Comparison of ENCODE assay signal across 13 cellular contexts in the genomic region with DNA sequence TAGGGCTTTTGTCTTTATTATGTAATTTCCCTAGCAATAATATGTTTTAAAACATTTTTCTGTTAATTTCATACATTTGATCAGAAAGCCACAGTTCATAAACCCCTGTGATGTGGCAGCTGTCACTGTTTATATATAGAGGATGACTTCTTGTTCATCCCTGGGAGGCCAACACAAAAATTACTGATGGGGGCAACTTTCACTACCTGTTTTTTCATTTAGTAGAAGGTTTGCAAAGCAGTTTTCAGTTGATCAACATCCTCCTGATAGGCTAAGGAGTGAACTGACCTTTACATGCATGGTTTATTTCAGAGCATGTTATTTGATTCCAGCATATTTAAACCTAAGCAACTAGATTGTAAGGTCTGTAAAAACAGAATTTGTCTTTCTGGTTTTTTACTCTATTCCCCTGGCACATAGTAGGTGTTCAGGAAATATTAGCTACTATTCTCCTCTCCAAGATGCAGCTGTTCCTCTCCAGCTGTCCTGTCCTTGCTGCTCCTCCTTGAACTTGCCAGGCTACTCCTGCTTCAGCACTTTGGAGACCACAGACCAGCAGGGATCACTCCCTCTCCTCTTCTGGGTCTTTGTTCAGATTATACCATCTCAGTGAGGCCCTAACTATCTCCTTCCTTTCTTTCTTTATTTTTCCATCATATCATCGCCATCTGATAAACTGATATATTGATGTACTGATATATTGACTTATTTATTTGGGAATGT. TPM values are rescaled to one million over a fixed set of nuclear protein-coding genes. Genes with fewer than 3 reads are reported as not detected.
DNase-seq lines count a peak whose midpoint lies in the region; ATAC-seq, FAIRE-seq and TF ChIP-seq lines count a peak whose summit lies in the region.
"Had no signal": no experiment of that assay in that cellular context is flagged by ENCODE, and none has a peak within 500 bp of the region (broad histone marks: within the 10 kb centered on the region; RNA-seq: fewer than 3 reads in every experiment).

No MANE protein-coding gene starts in this region.

- in situ Hi-C loops in GM12878 (cut with MboI) = no loop called here

- H3K4me1 ChIP-seq in GM12878 (ENCODE audit: control insufficient read depth, insufficient read depth, low read length) = peaks cover 4% of the 10 kb centered on the region; the same call in 1 of the 2 replicates
- no peaks in the 10 kb centered on the region for H3K4me1 ChIP-seq in BE2C

- WGBS in GM12878 (ENCODE audit: insufficient coverage, insufficient replicate concordance, low lambda C conversion rate, missing lambda C conversion rate) = 44% methylated on average over 1 of the region's 1 CpG

- H3K9me3 ChIP-seq in GM12878 (replicated peaks; ENCODE audit: control insufficient read depth, insufficient read depth, low read length) (no peaks in the 10 kb centered on the region), BE2C (no peaks in the 10 kb centered on the region)
- H3K9me3 ChIP-seq: testis had no signal

- no peak overlapping the region for H3K27ac ChIP-seq in GM12878 (ENCODE audit: control insufficient read depth, insufficient read depth)
- H3K27ac ChIP-seq: testis, WERI-Rb-1 had no signal

- DNase-seq in GM12878 (ENCODE audit: low read depth, low spot score) (no peak), BE2C (no peak), medulla oblongata (ENCODE audit: extremely low spot score) (no peak), left colon (no peak), NCI-H2029 (lab: John Stamatoyannopoulos, UW) (no peak)
- DNase-seq: activated T-cell treated with anti-CD3 and anti-CD28 coated beads, Interleukin-2, amount 50 U/mL, for 72 hours; NCI-H1092; PC-3; testis; WERI-Rb-1 had no signal

- RAD21 ChIA-PET in GM12878 (lab: Charles Lee; ENCODE audit: unreplicated experiment) = interaction anchor here (0.9 to 2.1 kb wide), 6 partner anchors 9 to 309 kb away, joined by 3 to 11 read pairs (median 4); no protein-coding TSS in a partner anchor

- CTCF ChIA-PET in GM12878 (lab: Yijun Ruan, JAX) = interaction anchor here (0.9 to 2.6 kb wide), 5 partner anchors 9 to 413 kb away, joined by 3 to 7 read pairs (median 4); no protein-coding TSS in a partner anchor

- H3K4me3 ChIP-seq in GM12878 (no peak overlapping the region), BE2C (ENCODE audit: low read depth, low read length) (no peak overlapping the region)
- H3K4me3 ChIP-seq: testis had no signal

- H3K27me3 ChIP-seq in GM12878 (replicated peaks in 1 of 2; ENCODE audit: control insufficient read depth in 2 of 2, insufficient read depth in 2 of 2, low read length in 1 of 2) (no peaks in the 10 kb centered on the region), BE2C (no peaks in the 10 kb centered on the region)
- H3K27me3 ChIP-seq: testis had no signal

- no TSS peak for BruUV-seq in GM12878 (replicated peaks; lab: Mats Ljungman, UMichigan)

- TF ChIP-seq EP300 in GM12878 (IDR thresholded peaks at IDR 0.05; ENCODE audit: borderline replicate concordance in 1 of 2, control insufficient read depth in 1 of 2, low read depth in 2 of 2, low read length in 2 of 2) = no peak

- no peak overlapping the region for H3K9ac ChIP-seq in GM12878 (ENCODE audit: control insufficient read depth, insufficient read depth, low read length)

- H2AFZ ChIP-seq in GM12878 (ENCODE audit: control insufficient read depth, low read depth, low read length) = no peak overlapping the region

- H3K79me2 ChIP-seq in GM12878 (ENCODE audit: control insufficient read depth, insufficient read depth, low read length) = no peaks in the 10 kb centered on the region

- TF ChIP-seq RAD21 in GM12878 (IDR thresholded peaks at IDR 0.05; ENCODE audit: insufficient read depth, low read depth, low read length) = no peak

- SMC1A ChIA-PET in GM12878 (lab: Charles Lee; ENCODE audit: uncharacterized antibody, unreplicated experiment) = interaction anchor here (0.7 to 5.1 kb wide), 4 partner anchors 10 to 297 kb away, joined by 3 to 36 read pairs (median 14); no protein-coding TSS in a partner anchor

- H4K20me1 ChIP-seq in GM12878 (ENCODE audit: control insufficient read depth, insufficient read depth) = no peaks in the 10 kb centered on the region

- FAIRE-seq in GM12878 (lab: Jason Lieb, UNC) = no peak

- TF ChIP-seq CTCF in GM12878 (IDR thresholded peaks at IDR 0.05 in 2 of 3, conservative IDR thresholded peaks at IDR 0.05 in 1 of 3; ENCODE audit: control insufficient read depth in 2 of 3, extremely low read depth in 1 of 3, insufficient read depth in 1 of 3, low read depth in 3 of 3, low read length in 3 of 3) = no peak
- TF ChIP-seq CTCF in BE2C (IDR thresholded peaks at IDR 0.05; ENCODE audit: low read depth, low read length) = no peak

- no peak for TF ChIP-seq POLR2A in GM12878 (IDR thresholded peaks at IDR 0.05; ENCODE audit: low read depth, low read length)

- ATAC-seq in GM18508 (IDR thresholded peaks at IDR 0.05; ENCODE audit: insufficient read depth, unreplicated experiment) (peak; percentile 88), GM21529 (IDR thresholded peaks at IDR 0.05; ENCODE audit: unreplicated experiment) (peak; percentile 75), HG03196 (IDR thresholded peaks at IDR 0.05; ENCODE audit: unreplicated experiment) (peak; percentile 84), GM12878 (peak; percentile 82), left colon (no peak)
- ATAC-seq: activated T-cell treated with anti-CD3 and anti-CD28 coated beads, Interleukin-2, amount 50 U/mL, for 72 hours; PC-3 had no signal

- H3K36me3 ChIP-seq in GM12878 (ENCODE audit: control insufficient read depth in 2 of 2, insufficient read depth in 2 of 2, low read length in 1 of 2) = no peaks in the 10 kb centered on the region
- no peaks in the 10 kb centered on the region for H3K36me3 ChIP-seq in BE2C
- H3K36me3 ChIP-seq: WERI-Rb-1 had no signal

- no peak overlapping the region for H3K4me2 ChIP-seq in GM12878 (ENCODE audit: control insufficient read depth, insufficient read depth)

- intact Hi-C loops in GM12878 (cut with micrococcal nuclease; ENCODE audit: unreplicated experiment) = no loop called here
- intact Hi-C loops in left colon (cut with DNase I, micrococcal nuclease) = no loop called here

- POLR2A ChIA-PET in GM12878 (lab: Charles Lee) = interaction anchor here (0.8 kb wide), 1 partner anchor 28 kb away, joined by 3 read pairs; no protein-coding TSS in a partner anchor

TF ChIP-seq in GM12878, 131 proteins besides CTCF, POLR2A, EP300 and RAD21 (continues in another document):
- TF ChIP-seq USF1 (IDR thresholded peaks at IDR 0.05; ENCODE audit: borderline replicate concordance, extremely low read length, insufficient read depth, low read depth, low read length) = no peak
- peak; percentile 74; the same call in 1 of the 2 replicates for TF ChIP-seq DPF2 (IDR thresholded peaks at IDR 0.05)
- TF ChIP-seq NR2F1 (conservative IDR thresholded peaks at IDR 0.05) = peak; percentile 71
- peak; percentile 63 for TF ChIP-seq JUNB (IDR thresholded peaks at IDR 0.05)
- TF ChIP-seq, protein P1, sequence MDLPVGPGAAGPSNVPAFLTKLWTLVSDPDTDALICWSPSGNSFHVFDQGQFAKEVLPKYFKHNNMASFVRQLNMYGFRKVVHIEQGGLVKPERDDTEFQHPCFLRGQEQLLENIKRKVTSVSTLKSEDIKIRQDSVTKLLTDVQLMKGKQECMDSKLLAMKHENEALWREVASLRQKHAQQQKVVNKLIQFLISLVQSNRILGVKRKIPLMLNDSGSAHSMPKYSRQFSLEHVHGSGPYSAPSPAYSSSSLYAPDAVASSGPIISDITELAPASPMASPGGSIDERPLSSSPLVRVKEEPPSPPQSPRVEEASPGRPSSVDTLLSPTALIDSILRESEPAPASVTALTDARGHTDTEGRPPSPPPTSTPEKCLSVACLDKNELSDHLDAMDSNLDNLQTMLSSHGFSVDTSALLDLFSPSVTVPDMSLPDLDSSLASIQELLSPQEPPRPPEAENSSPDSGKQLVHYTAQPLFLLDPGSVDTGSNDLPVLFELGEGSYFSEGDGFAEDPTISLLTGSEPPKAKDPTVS (IDR thresholded peaks at IDR 0.05; ENCODE audit: low read depth, low read length) = no peak

RNA-seq across cellular contexts. Expression of gene ROR1, which starts 54.7 kb away (rescaled TPM):
- 3.4 and 4.0 TPM in 2 replicates for total RNA-seq in GM12878 (2013; cell fraction: nucleolus; rRNA removed)
- total RNA-seq in GM12878 (2014; rRNA removed) (not detected in 2 replicates), GM12878 (2014; rRNA removed; fragmentation: Illumina TruSeq; extraction: Trizol) (not detected in 2 replicates), GM12878 (2021) (0.05 and 0.08 TPM in 2 replicates), left colon (1 to 10 TPM; 5.1 to 7.1 TPM)
- not detected for polyA plus RNA-seq in GM12878 (2011; ENCODE audit: low read depth)
- polyA plus RNA-seq in GM12878 (2011; rRNA removed) (0.08 and 0.13 TPM in 2 replicates), GM12878 (2014; fragmentation: Illumina TruSeq; extraction: Trizol) (not detected in 2 replicates), GM12878 (2014; fragmentation: Nextera tagmentation; extraction: Ambion mirVana) (under 1 TPM; 0.02 to 0.03 TPM), GM12878 (2014; rRNA removed) (not detected in 2 replicates), GM12878 (2016; fragmentation: Nextera tagmentation; extraction: Ambion mirVana) (not detected)
- polyA plus RNA-seq in GM12878 (2011; cell fraction: cytosol; rRNA removed) = 0.03 and 0.10 TPM in 2 replicates
- polyA plus RNA-seq in GM12878 (2011; cell fraction: nucleus; rRNA removed) = 0.04 TPM in 1 of 2 replicates, not detected in the other
- polyA plus RNA-seq in GM12878 (2012) = 0.10 TPM in 1 of 2 replicates, not detected in the other
- polyA minus RNA-seq in GM12878 (2011; rRNA and poly(A)+ RNA removed) = 0.22 and 0.62 TPM in 2 replicates
- not detected in 2 replicates for polyA minus RNA-seq in GM12878 (2011; cell fraction: cytosol; rRNA and poly(A)+ RNA removed)
- 0.12 and 0.29 TPM in 2 replicates for polyA minus RNA-seq in GM12878 (2011; cell fraction: nucleus; rRNA and poly(A)+ RNA removed)
- polyA plus RNA-seq in BE2C (2012; ENCODE audit: insufficient read depth, insufficient read length, low read depth) = 3.5 TPM
